ENCODE assay signal across 8 cellular contexts in genomic region chr4:101349346-101350064, GRCh38. TPM values are rescaled to one million over a fixed set of nuclear protein-coding genes. Genes with fewer than 3 reads are reported as not detected.
DNase-seq lines count a peak whose midpoint lies in the region; ATAC-seq and TF ChIP-seq lines count a peak whose summit lies in the region.

No MANE protein-coding gene starts in this region.

- peaks cover 23% of the 10 kb centered on the region for H3K4me1 Mint-ChIP-seq in CD4-positive, alpha-beta T cell (ENCODE audit: low read depth)
- H3K4me1 Mint-ChIP-seq in endothelial cell (ENCODE audit: unreplicated experiment), result peaks cover 23% of the 10 kb centered on the region
- H3K4me1 Mint-ChIP-seq in activated CD4-positive, alpha-beta T cell treated with anti-CD3 and anti-CD28 coated beads, Interleukin-2, amount 10 ng/mL, durations not matched to agents 24 days and 14 days, result peaks cover 24% of the 10 kb centered on the region

- intact Hi-C loops in CD4-positive, alpha-beta T cell (cut with DNase I, micrococcal nuclease), result loop anchor here (5.0 to 10.0 kb wide), 9 partner anchors 67 to 1785 kb away; partner anchors contain the start of genes DNAJB14 (in 1 of the 2), SLC39A8 (in 1 of the 2), TRMT10A (in 1 of the 2) and UBE2D3 (in 1 of the 2)
- intact Hi-C loops in spleen (cut with DNase I; ENCODE audit: low total_unique reads), result loop anchor here (10.0 kb wide), 1 partner anchor 155 kb away; no protein-coding TSS in a partner anchor
- intact Hi-C loops in activated CD4-positive, alpha-beta T cell treated with anti-CD3 and anti-CD28 coated beads, Interleukin-2, amount 10 ng/mL, durations not matched to agents 24 days and 14 days (cut with micrococcal nuclease), result loop anchor here (2.0 to 10.0 kb wide), 6 partner anchors 53 to 1497 kb away; partner anchors contain the start of gene NFKB1

- WGBS in spleen, 5 donors, result 58 to 75% (median 62%) methylated on average over 4 of the region's 4 CpGs

- H3K27ac Mint-ChIP-seq in CD4-positive, alpha-beta T cell, result no peak overlapping the region
- no peak overlapping the region for H3K27ac Mint-ChIP-seq in endothelial cell (ENCODE audit: unreplicated experiment)
- H3K27ac Mint-ChIP-seq in activated CD4-positive, alpha-beta T cell treated with anti-CD3 and anti-CD28 coated beads, Interleukin-2, amount 10 ng/mL, durations not matched to agents 24 days and 14 days, result no peak overlapping the region

- H3K27ac ChIP-seq in CD4-positive, alpha-beta T cell (ENCODE audit: low read depth, low read length), result no peak overlapping the region
- peak overlapping the region; percentile 80 for H3K27ac ChIP-seq in osteoblast (ENCODE audit: low read depth, low read length)
- H3K27ac ChIP-seq in spleen, result no peak overlapping the region

- POLR2A ChIA-PET in CD4-positive, alpha-beta T cell (lab: Charles Lee), result interaction anchor here (1.8 kb wide), 1 partner anchor 69 kb away, joined by 6 read pairs; no protein-coding TSS in a partner anchor

- peaks cover 46% of the 10 kb centered on the region for H3K27me3 Mint-ChIP-seq in CD4-positive, alpha-beta T cell
- peaks cover 19% of the 10 kb centered on the region for H3K27me3 Mint-ChIP-seq in endothelial cell (ENCODE audit: unreplicated experiment)
- peaks cover 62% of the 10 kb centered on the region for H3K27me3 Mint-ChIP-seq in activated CD4-positive, alpha-beta T cell treated with anti-CD3 and anti-CD28 coated beads, Interleukin-2, amount 10 ng/mL, durations not matched to agents 24 days and 14 days

- peaks cover 21% of the 10 kb centered on the region for H3K79me2 ChIP-seq in osteoblast (ENCODE audit: insufficient read depth, low read length)

- no peaks in the 10 kb centered on the region for H3K9me3 Mint-ChIP-seq in CD4-positive, alpha-beta T cell
- H3K9me3 Mint-ChIP-seq in endothelial cell (ENCODE audit: unreplicated experiment), result no peaks in the 10 kb centered on the region
- H3K9me3 Mint-ChIP-seq in activated CD4-positive, alpha-beta T cell treated with anti-CD3 and anti-CD28 coated beads, Interleukin-2, amount 10 ng/mL, durations not matched to agents 24 days and 14 days, result no peaks in the 10 kb centered on the region

- ATAC-seq in CD4-positive, alpha-beta T cell (ENCODE audit: poor library complexity), result no peak
- no peak for ATAC-seq in HG02970 (IDR thresholded peaks at IDR 0.05; ENCODE audit: low FRiP score, unreplicated experiment)
- no peak for ATAC-seq in HG02852 (IDR thresholded peaks at IDR 0.05; ENCODE audit: unreplicated experiment)

- peak overlapping the region; percentile 89 for H3K4me2 ChIP-seq in osteoblast (ENCODE audit: insufficient read depth, low read length)

- peaks cover 11% of the 10 kb centered on the region for H4K20me1 ChIP-seq in osteoblast (ENCODE audit: insufficient read depth, low read length)

- peaks cover 27% of the 10 kb centered on the region for H3K4me1 ChIP-seq in osteoblast (ENCODE audit: insufficient read depth, low read length)
- H3K4me1 ChIP-seq in spleen, result peaks cover 8 to 35% (median 23%) of the 10 kb centered on the region in 6 donors

- no peak for TF ChIP-seq POLR2A in spleen (IDR thresholded peaks at IDR 0.05)

- no peak overlapping the region for H3K4me3 ChIP-seq in osteoblast (ENCODE audit: insufficient read depth, low read length)
- no peak overlapping the region for H3K4me3 ChIP-seq in spleen

- no peak for TF ChIP-seq CTCF in CD4-positive, alpha-beta T cell (IDR thresholded peaks at IDR 0.05)
- no peak for TF ChIP-seq CTCF in endothelial cell (IDR thresholded peaks at IDR 0.05; ENCODE audit: unreplicated experiment)
- no peak for TF ChIP-seq CTCF in osteoblast (IDR thresholded peaks at IDR 0.05; ENCODE audit: extremely low read depth, low read depth, low read length)
- no peak for TF ChIP-seq CTCF in spleen (IDR thresholded peaks at IDR 0.05 in 8 of 11, conservative IDR thresholded peaks at IDR 0.05 in 3 of 11)

- peak overlapping the region; percentile 100 for H3K4me3 Mint-ChIP-seq in CD4-positive, alpha-beta T cell
- peak overlapping the region; percentile 21 for H3K4me3 Mint-ChIP-seq in endothelial cell (ENCODE audit: unreplicated experiment)
- H3K4me3 Mint-ChIP-seq in activated CD4-positive, alpha-beta T cell treated with anti-CD3 and anti-CD28 coated beads, Interleukin-2, amount 10 ng/mL, durations not matched to agents 24 days and 14 days, result no peak overlapping the region

- DNase-seq in CD4-positive, alpha-beta T cell, result no peak
- DNase-seq in NCI-H1694 (lab: John Stamatoyannopoulos, UW) (peak; percentile 46), endothelial cell (ENCODE audit: low spot score) (no peak), osteoblast (ENCODE audit: insufficient read length, low spot score, missing footprints) (peak; percentile 77), spleen (no peak)
- no peak for DNase-seq in activated CD4-positive, alpha-beta T cell treated with anti-CD3 and anti-CD28 coated beads, Interleukin-2, amount 10 ng/mL, durations not matched to agents 24 days and 14 days

- H3K36me3 ChIP-seq in osteoblast (ENCODE audit: insufficient read depth, low read length), result no peaks in the 10 kb centered on the region
- no peaks in the 10 kb centered on the region for H3K36me3 ChIP-seq in spleen

- H3K36me3 Mint-ChIP-seq in CD4-positive, alpha-beta T cell (ENCODE audit: low read depth), result peaks cover 23% of the 10 kb centered on the region
- peaks cover 8% of the 10 kb centered on the region for H3K36me3 Mint-ChIP-seq in endothelial cell (ENCODE audit: low read depth, unreplicated experiment)
- peaks cover 4% of the 10 kb centered on the region for H3K36me3 Mint-ChIP-seq in activated CD4-positive, alpha-beta T cell treated with anti-CD3 and anti-CD28 coated beads, Interleukin-2, amount 10 ng/mL, durations not matched to agents 24 days and 14 days (ENCODE audit: low read depth)

- H2AFZ ChIP-seq in osteoblast (ENCODE audit: low read length), result peak overlapping the region; percentile 16

- H3K27me3 ChIP-seq in CD4-positive, alpha-beta T cell (ENCODE audit: control insufficient read depth, insufficient read depth, low read length), result peaks cover 7% of the 10 kb centered on the region
- H3K27me3 ChIP-seq in osteoblast (ENCODE audit: insufficient read depth, low read length), result no peaks in the 10 kb centered on the region
- no peaks in the 10 kb centered on the region for H3K27me3 ChIP-seq in spleen (replicated peaks in 1 of 7)

- CTCF ChIA-PET in CD4-positive, alpha-beta T cell (lab: Charles Lee), result no interaction called here

- H3K9me3 ChIP-seq in CD4-positive, alpha-beta T cell (ENCODE audit: control insufficient read depth, low read length), result no peaks in the 10 kb centered on the region
- H3K9me3 ChIP-seq in osteoblast (ENCODE audit: low read depth, low read length) (no peaks in the 10 kb centered on the region), spleen (no peaks in the 10 kb centered on the region)

RNA-seq across cellular contexts. Expression of gene PPP3CA, which starts 2.2 kb away (rescaled TPM):
- total RNA-seq in CD4-positive, alpha-beta T cell, result 10 to 100 TPM; 12.9 to 13.8 TPM
- total RNA-seq in endothelial cell (ENCODE audit: unreplicated experiment), result 60.5 TPM
- 80.0 and 93.7 TPM in 2 replicates for total RNA-seq in osteoblast
- total RNA-seq in spleen, result 10 to 100 TPM; 36.0 to 50.0 (median 40.7) TPM
- polyA plus RNA-seq in spleen, result 10 to 100 TPM; 15.5 to 19.0 (median 15.5) TPM
- total RNA-seq in activated CD4-positive, alpha-beta T cell treated with anti-CD3 and anti-CD28 coated beads, Interleukin-2, amount 10 ng/mL, durations not matched to agents 24 days and 14 days, result 6.3 and 7.1 TPM in 2 replicates

Comparison
In these comparisons a context has a peak if more than half of its experiments do, and no peak if none do; other contexts are left out.
1. DNase-seq: peak in NCI-H1694 (single experiment) and osteoblast (single experiment); none in CD4-positive, alpha-beta T cell (0 of 10), endothelial cell (single experiment), spleen (single experiment) and activated CD4-positive, alpha-beta T cell treated with anti-CD3 and anti-CD28 coated beads, Interleukin-2, amount 10 ng/mL, durations not matched to agents 24 days and 14 days (single experiment).